In genomic region chr1:182237329-182237728, GRCh38 we compare ENCODE assay signal across 1 cellular context.
TF ChIP-seq lines count a peak whose summit lies in the region.

No MANE protein-coding gene starts in this region.

TF ChIP-seq in HepG2, 621 proteins besides CTCF, POLR2A, EP300 and RAD21 (continued from another document):
- no peak for TF ChIP-seq ZBTB26 (CRISPR knock-in tag; IDR thresholded peaks at IDR 0.05; ENCODE audit: borderline replicate concordance)
- TF ChIP-seq ATF5 (CRISPR knock-in tag; IDR thresholded peaks at IDR 0.05; ENCODE audit: low read depth) = no peak
- TF ChIP-seq ZSCAN25 (CRISPR knock-in tag; IDR thresholded peaks at IDR 0.05) = no peak
- TF ChIP-seq ZSCAN30 (CRISPR knock-in tag; IDR thresholded peaks at IDR 0.05) = no peak
- no peak for TF ChIP-seq ZSCAN9 (CRISPR knock-in tag; IDR thresholded peaks at IDR 0.05; ENCODE audit: borderline replicate concordance)
- no peak for TF ChIP-seq XBP1 (CRISPR knock-in tag; IDR thresholded peaks at IDR 0.05)
- TF ChIP-seq YY1 (IDR thresholded peaks at IDR 0.05; ENCODE audit: insufficient read depth, insufficient replicate concordance, low read depth, low read length) = no peak
- no peak for TF ChIP-seq ZNF563 (CRISPR knock-in tag; IDR thresholded peaks at IDR 0.05)
